ENCODE assay signal across 8 cellular contexts in the genomic region with DNA sequence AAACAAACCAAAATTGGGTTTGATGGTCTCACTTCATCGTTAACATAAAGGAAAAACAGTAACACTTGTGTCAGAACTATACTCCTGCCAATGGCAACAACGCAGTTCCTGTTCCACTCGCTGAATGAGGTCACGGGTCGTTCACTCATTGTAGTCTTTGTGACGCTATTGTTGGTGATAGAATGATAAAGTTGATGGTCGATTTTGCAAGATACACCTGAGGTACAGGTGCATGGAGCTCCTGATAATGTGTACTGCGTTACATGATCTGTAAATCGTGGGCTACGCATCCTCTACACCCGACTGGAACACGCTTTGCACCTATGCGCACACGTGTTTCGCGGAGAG. TPM values are rescaled to one million over a fixed set of nuclear protein-coding genes. Genes with fewer than 3 reads are reported as not detected.
A peak's percentile ranks its signal among the peaks of the same experiment; 100 is the strongest.
DNase-seq lines count a peak whose midpoint lies in the region; ATAC-seq, FAIRE-seq and TF ChIP-seq lines count a peak whose summit lies in the region.

No MANE protein-coding gene starts in this region.

- H3K9ac ChIP-seq in keratinocyte (ENCODE audit: control insufficient read depth, extremely low read depth, insufficient read depth, low read length): peak overlapping the region; percentile 93

- no peak for DNase-seq in activated T-helper 2 cell treated with anti-CD3 and anti-CD28 coated beads, Interferon-gamma antibody, Interleukin-2, Interleukin-4, amounts not matched to agents 10 μg/mL and 5 μg/mL and 100 μg/mL, durations not matched to agents 14 hours and 24 hours and 36 hours (ENCODE audit: low spot score)
- DNase-seq in keratinocyte (ENCODE audit: low read depth, low spot score) (no peak), G401 (ENCODE audit: low spot score) (no peak), NCI-H526 treated with DMSO at 0.1 percent for 48 hours (lab: John Stamatoyannopoulos, UW) (no peak)
- peak in 1 of 2 donors; percentile 17 for DNase-seq in stimulated activated naive CD8-positive, alpha-beta T cell treated with anti-CD3 and anti-CD28 coated beads, Interleukin-15, amount 100 ng/mL, for 72 hours

- peak overlapping the region; percentile 94 for H3K4me3 Mint-ChIP-seq in activated T-helper 2 cell treated with anti-CD3 and anti-CD28 coated beads, Interferon-gamma antibody, Interleukin-2, Interleukin-4, amounts not matched to agents 10 μg/mL and 5 μg/mL and 100 μg/mL, durations not matched to agents 14 hours and 24 hours and 36 hours (ENCODE audit: low read depth)
- peak overlapping the region; percentile 96 to 98 for H3K4me3 Mint-ChIP-seq in stimulated activated naive CD8-positive, alpha-beta T cell treated with anti-CD3 and anti-CD28 coated beads, Interleukin-15, amount 100 ng/mL, for 72 hours

- peaks cover 10% of the 10 kb centered on the region for H3K79me2 ChIP-seq in keratinocyte (ENCODE audit: control insufficient read depth, insufficient read depth, low read length)

- FAIRE-seq in keratinocyte (lab: Jason Lieb, UNC): no peak

- peaks cover 24% of the 10 kb centered on the region for H3K4me1 Mint-ChIP-seq in activated T-helper 2 cell treated with anti-CD3 and anti-CD28 coated beads, Interferon-gamma antibody, Interleukin-2, Interleukin-4, amounts not matched to agents 10 μg/mL and 5 μg/mL and 100 μg/mL, durations not matched to agents 14 hours and 24 hours and 36 hours (ENCODE audit: low read depth)
- peaks cover 36% of the 10 kb centered on the region for H3K4me1 Mint-ChIP-seq in stimulated activated naive CD8-positive, alpha-beta T cell treated with anti-CD3 and anti-CD28 coated beads, Interleukin-15, amount 100 ng/mL, for 72 hours

- no peaks in the 10 kb centered on the region for H3K9me3 Mint-ChIP-seq in activated T-helper 2 cell treated with anti-CD3 and anti-CD28 coated beads, Interferon-gamma antibody, Interleukin-2, Interleukin-4, amounts not matched to agents 10 μg/mL and 5 μg/mL and 100 μg/mL, durations not matched to agents 14 hours and 24 hours and 36 hours
- no peaks in the 10 kb centered on the region for H3K9me3 Mint-ChIP-seq in stimulated activated naive CD8-positive, alpha-beta T cell treated with anti-CD3 and anti-CD28 coated beads, Interleukin-15, amount 100 ng/mL, for 72 hours

- H3K9me1 ChIP-seq in keratinocyte (ENCODE audit: control insufficient read depth, extremely low read depth, insufficient read depth, low read length): no peaks in the 10 kb centered on the region

- peak overlapping the region; percentile 95 for H3K27ac Mint-ChIP-seq in activated T-helper 2 cell treated with anti-CD3 and anti-CD28 coated beads, Interferon-gamma antibody, Interleukin-2, Interleukin-4, amounts not matched to agents 10 μg/mL and 5 μg/mL and 100 μg/mL, durations not matched to agents 14 hours and 24 hours and 36 hours
- H3K27ac Mint-ChIP-seq in stimulated activated naive CD8-positive, alpha-beta T cell treated with anti-CD3 and anti-CD28 coated beads, Interleukin-15, amount 100 ng/mL, for 72 hours: peak overlapping the region in 1 of 2 donors; percentile 99

- peak; percentile 17 for ATAC-seq in HG02852 (IDR thresholded peaks at IDR 0.05; ENCODE audit: unreplicated experiment)
- peak; percentile 1 for ATAC-seq in stimulated activated naive CD8-positive, alpha-beta T cell treated with anti-CD3 and anti-CD28 coated beads, Interleukin-15, amount 100 ng/mL, for 72 hours
- no peak for ATAC-seq in HG03571 (IDR thresholded peaks at IDR 0.05; ENCODE audit: unreplicated experiment)

- H3K36me3 ChIP-seq in keratinocyte (ENCODE audit: control insufficient read depth in 2 of 2, extremely low read depth in 1 of 2, insufficient read depth in 2 of 2, low read length in 2 of 2): no peaks in the 10 kb centered on the region

- dilution Hi-C loops in keratinocyte (cut with MboI; ENCODE audit: extremely low pct_ligation_motif_present, low sequenced_read_pairs): no loop called here

- peaks cover 12% of the 10 kb centered on the region for H3K4me1 ChIP-seq in keratinocyte (ENCODE audit: control insufficient read depth, extremely low read depth, insufficient read depth, low read length)

- H3K27ac ChIP-seq in keratinocyte (ENCODE audit: control insufficient read depth, insufficient read depth, low read length): peak overlapping the region; percentile 79

- H3K4me2 ChIP-seq in keratinocyte (ENCODE audit: control insufficient read depth, extremely low read depth, insufficient read depth, low read depth, low read length): peak overlapping the region; percentile 99

- no peaks in the 10 kb centered on the region for H3K27me3 ChIP-seq in keratinocyte (ENCODE audit: control insufficient read depth, extremely low read depth, insufficient read depth, low read length)

- no peaks in the 10 kb centered on the region for H3K9me3 ChIP-seq in keratinocyte (ENCODE audit: control insufficient read depth, low read depth, low read length)

- intact Hi-C loops in activated T-helper 2 cell treated with anti-CD3 and anti-CD28 coated beads, Interferon-gamma antibody, Interleukin-2, Interleukin-4, amounts not matched to agents 10 μg/mL and 5 μg/mL and 100 μg/mL, durations not matched to agents 14 hours and 24 hours and 36 hours (cut with micrococcal nuclease): loop anchor here (1.0 to 2.0 kb wide), 4 partner anchors 65 to 555 kb away; partner anchors contain the start of genes LZIC and NMNAT1

- H3K36me3 Mint-ChIP-seq in activated T-helper 2 cell treated with anti-CD3 and anti-CD28 coated beads, Interferon-gamma antibody, Interleukin-2, Interleukin-4, amounts not matched to agents 10 μg/mL and 5 μg/mL and 100 μg/mL, durations not matched to agents 14 hours and 24 hours and 36 hours (ENCODE audit: low read depth): no peaks in the 10 kb centered on the region

- in situ Hi-C loops in G401 (cut with HindIII; ENCODE audit: low sequenced_read_pairs): no loop called here

- peak overlapping the region; percentile 77 for H3K4me3 ChIP-seq in GM08714 (ENCODE audit: low read length)
- H3K4me3 ChIP-seq in keratinocyte (ENCODE audit: control insufficient read depth in 2 of 3, extremely low read depth in 1 of 3, insufficient read depth in 2 of 3, low read depth in 1 of 3, low read length in 3 of 3): peak overlapping the region; percentile 72 to 90 (median 80)

- peak overlapping the region; percentile 99 for H2AFZ ChIP-seq in keratinocyte (ENCODE audit: control insufficient read depth, low read length)

- no peaks in the 10 kb centered on the region for H4K20me1 ChIP-seq in keratinocyte (ENCODE audit: control insufficient read depth, extremely low read depth, insufficient read depth, low read length)

- TF ChIP-seq CTCF in keratinocyte (optimal IDR thresholded peaks at IDR 0.05 in 1 of 3, IDR thresholded peaks at IDR 0.05 in 1 of 3, conservative IDR thresholded peaks at IDR 0.05 in 1 of 3; ENCODE audit: extremely low read depth in 1 of 3, insufficient read depth in 2 of 3, low read length in 3 of 3): no peak

- no peaks in the 10 kb centered on the region for H3K27me3 Mint-ChIP-seq in activated T-helper 2 cell treated with anti-CD3 and anti-CD28 coated beads, Interferon-gamma antibody, Interleukin-2, Interleukin-4, amounts not matched to agents 10 μg/mL and 5 μg/mL and 100 μg/mL, durations not matched to agents 14 hours and 24 hours and 36 hours (ENCODE audit: low read depth)
- H3K27me3 Mint-ChIP-seq in stimulated activated naive CD8-positive, alpha-beta T cell treated with anti-CD3 and anti-CD28 coated beads, Interleukin-15, amount 100 ng/mL, for 72 hours: no peaks in the 10 kb centered on the region

RNA-seq across cellular contexts. Expression of gene CENPS, which starts 0.4 kb away (rescaled TPM):
- 16.8 and 17.8 TPM in 2 replicates for total RNA-seq in activated T-helper 2 cell treated with anti-CD3 and anti-CD28 coated beads, Interferon-gamma antibody, Interleukin-2, Interleukin-4, amounts not matched to agents 10 μg/mL and 5 μg/mL and 100 μg/mL, durations not matched to agents 14 hours and 24 hours and 36 hours
- 4.6 to 13.3 TPM (median 10.3 TPM) in 3 replicates for polyA plus RNA-seq in keratinocyte
- 6.6 TPM for polyA plus RNA-seq in keratinocyte (2011; ENCODE audit: low read depth)
- 8.5 and 9.2 TPM in 2 replicates for polyA plus RNA-seq in keratinocyte (2011; cell fraction: cytosol; rRNA removed)
- polyA plus RNA-seq in keratinocyte (2011; cell fraction: nucleus; rRNA removed): 2.7 and 4.3 TPM in 2 replicates
- polyA plus RNA-seq in keratinocyte (2012; ENCODE audit: low replicate concordance): 6.8 and 19.8 TPM in 2 replicates
- polyA minus RNA-seq in keratinocyte: 1.6 to 4.4 TPM (median 2.6 TPM) in 3 replicates
- 4.6 TPM for polyA minus RNA-seq in keratinocyte (2011; cell fraction: cytosol; rRNA and poly(A)+ RNA removed)
- 1.3 and 1.6 TPM in 2 replicates for polyA minus RNA-seq in keratinocyte (2011; cell fraction: nucleus; rRNA and poly(A)+ RNA removed)
- total RNA-seq in G401 (2014; rRNA removed; shearing (Covaris generic)): 11.0 and 14.3 TPM in 2 replicates

RNA-seq across cellular contexts. Expression of gene CORT, which starts 20.0 kb away (rescaled TPM):
- 0.18 and 0.34 TPM in 2 replicates for total RNA-seq in activated T-helper 2 cell treated with anti-CD3 and anti-CD28 coated beads, Interferon-gamma antibody, Interleukin-2, Interleukin-4, amounts not matched to agents 10 μg/mL and 5 μg/mL and 100 μg/mL, durations not matched to agents 14 hours and 24 hours and 36 hours
- polyA plus RNA-seq in keratinocyte: 0.17 TPM in 1 of 3 replicates, not detected in the others
- polyA plus RNA-seq in keratinocyte (2011; ENCODE audit: low read depth): not detected
- not detected in 2 replicates for polyA plus RNA-seq in keratinocyte (2011; cell fraction: cytosol; rRNA removed)
- 0.27 TPM in 1 of 2 replicates, not detected in the other for polyA plus RNA-seq in keratinocyte (2011; cell fraction: nucleus; rRNA removed)
- not detected in 2 replicates for polyA plus RNA-seq in keratinocyte (2012; ENCODE audit: low replicate concordance)
- polyA minus RNA-seq in keratinocyte: not detected in 3 replicates
- not detected for polyA minus RNA-seq in keratinocyte (2011; cell fraction: cytosol; rRNA and poly(A)+ RNA removed)
- not detected in 2 replicates for polyA minus RNA-seq in keratinocyte (2011; cell fraction: nucleus; rRNA and poly(A)+ RNA removed)
- not detected in 2 replicates for total RNA-seq in G401 (2014; rRNA removed; shearing (Covaris generic))

RNA-seq across cellular contexts. Expression of gene PGD, which starts 31.0 kb away (rescaled TPM):
- total RNA-seq in activated T-helper 2 cell treated with anti-CD3 and anti-CD28 coated beads, Interferon-gamma antibody, Interleukin-2, Interleukin-4, amounts not matched to agents 10 μg/mL and 5 μg/mL and 100 μg/mL, durations not matched to agents 14 hours and 24 hours and 36 hours: 150 and 152 TPM in 2 replicates
- polyA plus RNA-seq in keratinocyte: 67.2 to 104 TPM (median 79.1 TPM) in 3 replicates
- 68.5 TPM for polyA plus RNA-seq in keratinocyte (2011; ENCODE audit: low read depth)
- 63.1 and 79.2 TPM in 2 replicates for polyA plus RNA-seq in keratinocyte (2011; cell fraction: cytosol; rRNA removed)
- polyA plus RNA-seq in keratinocyte (2011; cell fraction: nucleus; rRNA removed): 76.3 and 82.2 TPM in 2 replicates
- polyA plus RNA-seq in keratinocyte (2012; ENCODE audit: low replicate concordance): 53.6 and 220 TPM in 2 replicates
- polyA minus RNA-seq in keratinocyte: 115 to 139 TPM (median 134 TPM) in 3 replicates
- polyA minus RNA-seq in keratinocyte (2011; cell fraction: cytosol; rRNA and poly(A)+ RNA removed): 69.6 TPM
- polyA minus RNA-seq in keratinocyte (2011; cell fraction: nucleus; rRNA and poly(A)+ RNA removed): 37.8 and 47.8 TPM in 2 replicates
- 266 and 357 TPM in 2 replicates for total RNA-seq in G401 (2014; rRNA removed; shearing (Covaris generic))

RNA-seq across cellular contexts. Expression of gene DFFA, which starts 42.5 kb away (rescaled TPM):
- 52.9 and 53.8 TPM in 2 replicates for total RNA-seq in activated T-helper 2 cell treated with anti-CD3 and anti-CD28 coated beads, Interferon-gamma antibody, Interleukin-2, Interleukin-4, amounts not matched to agents 10 μg/mL and 5 μg/mL and 100 μg/mL, durations not matched to agents 14 hours and 24 hours and 36 hours
- polyA plus RNA-seq in keratinocyte: 44.4 to 63.1 TPM (median 53.1 TPM) in 3 replicates
- 35.4 TPM for polyA plus RNA-seq in keratinocyte (2011; ENCODE audit: low read depth)
- 40.6 and 46.4 TPM in 2 replicates for polyA plus RNA-seq in keratinocyte (2011; cell fraction: cytosol; rRNA removed)
- polyA plus RNA-seq in keratinocyte (2011; cell fraction: nucleus; rRNA removed): 31.0 and 31.3 TPM in 2 replicates
- 18.7 and 58.0 TPM in 2 replicates for polyA plus RNA-seq in keratinocyte (2012; ENCODE audit: low replicate concordance)
- polyA minus RNA-seq in keratinocyte: 55.7 to 77.5 TPM (median 66.3 TPM) in 3 replicates
- 36.6 TPM for polyA minus RNA-seq in keratinocyte (2011; cell fraction: cytosol; rRNA and poly(A)+ RNA removed)
- 16.8 and 30.4 TPM in 2 replicates for polyA minus RNA-seq in keratinocyte (2011; cell fraction: nucleus; rRNA and poly(A)+ RNA removed)
- 81.5 and 102 TPM in 2 replicates for total RNA-seq in G401 (2014; rRNA removed; shearing (Covaris generic))

RNA-seq across cellular contexts. Expression of gene PEX14, which starts 44.9 kb away (rescaled TPM):
- 23.1 and 25.1 TPM in 2 replicates for total RNA-seq in activated T-helper 2 cell treated with anti-CD3 and anti-CD28 coated beads, Interferon-gamma antibody, Interleukin-2, Interleukin-4, amounts not matched to agents 10 μg/mL and 5 μg/mL and 100 μg/mL, durations not matched to agents 14 hours and 24 hours and 36 hours
- 7.3 to 19.4 TPM (median 8.4 TPM) in 3 replicates for polyA plus RNA-seq in keratinocyte
- 3.3 TPM for polyA plus RNA-seq in keratinocyte (2011; ENCODE audit: low read depth)
- polyA plus RNA-seq in keratinocyte (2011; cell fraction: cytosol; rRNA removed): 7.5 and 15.1 TPM in 2 replicates
- 35.5 and 39.3 TPM in 2 replicates for polyA plus RNA-seq in keratinocyte (2011; cell fraction: nucleus; rRNA removed)
- 16.7 and 23.8 TPM in 2 replicates for polyA plus RNA-seq in keratinocyte (2012; ENCODE audit: low replicate concordance)
- 9.4 to 18.0 TPM (median 10.6 TPM) in 3 replicates for polyA minus RNA-seq in keratinocyte
- 14.6 TPM for polyA minus RNA-seq in keratinocyte (2011; cell fraction: cytosol; rRNA and poly(A)+ RNA removed)
- 12.5 and 18.2 TPM in 2 replicates for polyA minus RNA-seq in keratinocyte (2011; cell fraction: nucleus; rRNA and poly(A)+ RNA removed)
- total RNA-seq in G401 (2014; rRNA removed; shearing (Covaris generic)): 33.4 and 34.7 TPM in 2 replicates
